In genomic region chr9:124126571-124127289, GRCh38 we compare ENCODE assay signal across 1 cellular context.
TF ChIP-seq lines count a peak whose summit lies in the region.

No MANE protein-coding gene starts in this region.

TF ChIP-seq in HepG2, 621 proteins besides CTCF, POLR2A, EP300 and RAD21 (continued from another document):
- TF ChIP-seq XRCC5 (optimal IDR thresholded peaks at IDR 0.05; ENCODE audit: low read length) (peak; percentile 59), ZNF572 (CRISPR knock-in tag; IDR thresholded peaks at IDR 0.05) (0 out of 2 replicates have a peak, but pooled peaks have one; percentile 54), GATA4 (IDR thresholded peaks at IDR 0.05; ENCODE audit: borderline replicate concordance, low read depth) (no peak), STAG1 (CRISPR knock-in tag; IDR thresholded peaks at IDR 0.05) (peak; percentile 96)
TF ChIP-seq in HepG2: peak in this region for 28.
